ENCODE assay signal across 26 cellular contexts in the genomic region with DNA sequence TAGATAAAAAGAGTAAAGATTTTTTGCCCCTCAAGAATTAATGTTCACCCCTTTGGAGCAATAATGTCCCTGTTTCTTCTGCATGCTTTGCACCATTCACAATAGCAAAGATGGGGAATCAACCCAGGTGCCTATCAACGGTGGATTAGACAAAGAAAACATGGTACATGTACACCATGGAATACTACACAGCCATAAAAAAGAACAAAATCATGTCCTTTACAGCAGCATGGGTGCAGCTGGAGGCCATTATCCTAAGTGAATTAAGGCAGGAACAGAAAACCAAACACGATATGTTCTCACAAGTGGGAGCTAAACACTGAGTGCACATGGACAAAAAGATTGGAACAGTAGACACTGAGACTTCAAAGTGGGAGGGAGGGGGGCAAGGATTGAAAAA.
"Had no signal": no experiment of that assay in that cellular context is flagged by ENCODE, and none has a peak within 500 bp of the region (broad histone marks: within the 10 kb centered on the region; RNA-seq: fewer than 3 reads in every experiment).

No MANE protein-coding gene starts in this region.

- ATAC-seq: stimulated activated memory B cell treated with anti-CD40 and anti-IgM and Interleukin-4, amounts not matched to agents 10 μg/mL and 1 μg/mL and 100 μg/mL, for 72 hours; stimulated activated naive B cell treated with anti-CD40 and anti-IgM and Interleukin-4, amounts not matched to agents 10 μg/mL and 1 μg/mL and 100 μg/mL, for 72 hours; stimulated activated naive CD8-positive, alpha-beta T cell treated with anti-CD3 and anti-CD28 coated beads, Interleukin-15, amount 100 ng/mL, for 72 hours; stimulated activated naive CD8-positive, alpha-beta T cell treated with anti-CD3 and anti-CD28 coated beads, Interleukin-15, Interleukin-2, amounts not matched to agents 100 U/mL and 50 U/mL, for 24 hours; upper lobe of right lung had no signal

- H3K27ac ChIP-seq: stomach, suprapubic skin, testis, thoracic aorta, thyroid gland, tibial artery, tibial nerve, transverse colon, upper lobe of left lung, upper lobe of right lung, uterus, vagina had no signal

- FAIRE-seq: urothelium cell line had no signal

- H3K9me3 ChIP-seq: stomach, suprapubic skin, testis, thoracic aorta, thyroid gland, tibial artery, tibial nerve, transverse colon, upper lobe of left lung, upper lobe of right lung, uterus, vagina had no signal

- DNase-seq: stimulated activated CD4-positive, alpha-beta T cell treated with anti-CD3 and anti-CD28 coated beads, Interleukin-2, amount 100 ng/mL, for 48 hours; stimulated activated CD4-positive, alpha-beta T cell treated with anti-CD3 and anti-CD28 coated beads, Interleukin-4, amount 100 ng/mL, for 1 hour; stimulated activated CD4-positive, alpha-beta T cell treated with anti-CD3 and anti-CD28 coated beads, Interleukin-4, amount 100 ng/mL, for 24 hours; stimulated activated CD4-positive, alpha-beta T cell treated with anti-CD3 and anti-CD28 coated beads, Interleukin-4, amount 100 ng/mL, for 4 hours; stimulated activated CD8-positive, alpha-beta memory T cell treated with anti-CD3 and anti-CD28 coated beads, Interleukin-4, amount 100 ng/mL, for 48 hours; stimulated activated naive B cell treated with anti-CD40 and anti-IgM and Interleukin-4, amounts not matched to agents 10 μg/mL and 1 μg/mL and 100 μg/mL, for 72 hours; stimulated activated naive CD4-positive, alpha-beta T cell; stimulated activated naive CD4-positive, alpha-beta T cell treated with Interleukin-2 at 50 U/mL for 16 hours; stimulated activated naive CD8-positive, alpha-beta T cell treated with anti-CD3 and anti-CD28 coated beads, Interleukin-15, amount 100 ng/mL, for 72 hours; stimulated activated naive CD8-positive, alpha-beta T cell treated with anti-CD3 and anti-CD28 coated beads, Interleukin-15, Interleukin-2, amounts not matched to agents 100 U/mL and 50 U/mL, for 24 hours; stomach; substantia nigra; testis; thyroid gland; tibial artery; transverse colon; trophoblast cell; upper lobe of left lung; upper lobe of right lung; uterus had no signal

- H3K4me3 ChIP-seq: stomach, suprapubic skin, testis, thoracic aorta, thyroid gland, tibial artery, tibial nerve, transverse colon, upper lobe of left lung, upper lobe of right lung, uterus, vagina had no signal

- H3K4me1 ChIP-seq: stomach, testis, tibial artery, tibial nerve, upper lobe of left lung, upper lobe of right lung, uterus had no signal

- H3K27me3 ChIP-seq: stomach, suprapubic skin, testis, thyroid gland, tibial artery, tibial nerve, transverse colon, upper lobe of left lung, upper lobe of right lung, uterus, vagina had no signal

- H3K36me3 ChIP-seq: suprapubic skin, thoracic aorta, thyroid gland, tibial artery, transverse colon, uterus, vagina had no signal
